Comparison of ENCODE assay signal across 29 cellular contexts in genomic region chr6:13346245-13346644, GRCh38.
"Had no signal": no experiment of that assay in that cellular context is flagged by ENCODE, and none has a peak within 500 bp of the region (broad histone marks: within the 10 kb centered on the region; RNA-seq: fewer than 3 reads in every experiment).

No MANE protein-coding gene starts in this region.

- H3K4me2 ChIP-seq: neural progenitor cell had no signal

- H3K27ac Mint-ChIP-seq: natural killer cell; nephron; neural progenitor cell; progenitor cell of endocrine pancreas; stimulated activated effector memory CD8-positive, alpha-beta T cell treated with anti-CD3 and anti-CD28 coated beads, Interleukin-12 subunit alpha, Interleukin-12 subunit beta, amount 100 ng/mL, for 72 hours; stimulated activated naive CD8-positive, alpha-beta T cell treated with anti-CD3 and anti-CD28 coated beads, Interleukin-15, amount 100 ng/mL, for 72 hours; type B pancreatic cell had no signal

- H3K4me1 ChIP-seq: parathyroid adenoma, psoas muscle, right lobe of liver, sigmoid colon, testis, transverse colon, upper lobe of right lung, uterus had no signal

- H3K27me3 Mint-ChIP-seq: type B pancreatic cell had no signal

- H3K27me3 ChIP-seq: neural progenitor cell, ovary, right lobe of liver, sigmoid colon, suprapubic skin, testis, tibial artery, transverse colon, upper lobe of right lung, uterus had no signal

- DNase-seq: natural killer cell; occipital lobe; ovary; posterior cingulate gyrus; psoas muscle; right cardiac atrium; right lobe of liver; sigmoid colon; small intestine; stimulated activated CD4-positive, alpha-beta T cell treated with anti-CD3 and anti-CD28 coated beads, Interleukin-15, amount 100 ng/mL, for 24 hours; stimulated activated CD4-positive, alpha-beta T cell treated with anti-CD3 and anti-CD28 coated beads, Interleukin-2, amount 100 ng/mL, for 24 hours; stimulated activated CD4-positive, alpha-beta T cell treated with anti-CD3 and anti-CD28 coated beads, Interleukin-2, amount 100 ng/mL, for 48 hours; stimulated activated CD4-positive, alpha-beta T cell treated with anti-CD3 and anti-CD28 coated beads, Interleukin-4, amount 100 ng/mL, for 24 hours; stimulated activated naive CD4-positive, alpha-beta T cell; stimulated activated naive CD8-positive, alpha-beta T cell treated with anti-CD3 and anti-CD28 coated beads, Interleukin-15, amount 100 ng/mL, for 72 hours; stimulated activated naive CD8-positive, alpha-beta T cell treated with anti-CD3 and anti-CD28 coated beads, Interleukin-15, Interleukin-2, amounts not matched to agents 100 U/mL and 50 U/mL, for 24 hours; substantia nigra; testis; tibial artery; transverse colon; upper lobe of right lung; uterus had no signal

- H3K4me3 Mint-ChIP-seq: natural killer cell; nephron; neural progenitor cell; stimulated activated effector memory CD8-positive, alpha-beta T cell treated with anti-CD3 and anti-CD28 coated beads, Interleukin-12 subunit alpha, Interleukin-12 subunit beta, amount 100 ng/mL, for 72 hours; stimulated activated naive CD8-positive, alpha-beta T cell treated with anti-CD3 and anti-CD28 coated beads, Interleukin-15, amount 100 ng/mL, for 72 hours; type B pancreatic cell had no signal

- H2AFZ ChIP-seq: neural progenitor cell, parathyroid adenoma had no signal

- H3K9me3 Mint-ChIP-seq: stimulated activated effector memory CD8-positive, alpha-beta T cell treated with anti-CD3 and anti-CD28 coated beads, Interleukin-12 subunit alpha, Interleukin-12 subunit beta, amount 100 ng/mL, for 72 hours had no signal

- ATAC-seq: natural killer cell; psoas muscle; right cardiac atrium; right lobe of liver; stimulated activated effector memory CD8-positive, alpha-beta T cell treated with anti-CD3 and anti-CD28 coated beads, Interleukin-12 subunit alpha, Interleukin-12 subunit beta, amount 100 ng/mL, for 72 hours; stimulated activated naive CD8-positive, alpha-beta T cell treated with anti-CD3 and anti-CD28 coated beads, Interleukin-15, amount 100 ng/mL, for 72 hours; stimulated activated naive CD8-positive, alpha-beta T cell treated with anti-CD3 and anti-CD28 coated beads, Interleukin-15, Interleukin-2, amounts not matched to agents 100 U/mL and 50 U/mL, for 24 hours; upper lobe of right lung had no signal

- H3K79me2 ChIP-seq: parathyroid adenoma had no signal

- H3K36me3 Mint-ChIP-seq: natural killer cell; neural progenitor cell; stimulated activated effector memory CD8-positive, alpha-beta T cell treated with anti-CD3 and anti-CD28 coated beads, Interleukin-12 subunit alpha, Interleukin-12 subunit beta, amount 100 ng/mL, for 72 hours; type B pancreatic cell had no signal

- H3K4me3 ChIP-seq: neural progenitor cell, ovary, psoas muscle, right lobe of liver, sigmoid colon, suprapubic skin, testis, tibial artery, transverse colon, upper lobe of right lung, uterus had no signal

- H3K4me1 Mint-ChIP-seq: natural killer cell; stimulated activated effector memory CD8-positive, alpha-beta T cell treated with anti-CD3 and anti-CD28 coated beads, Interleukin-12 subunit alpha, Interleukin-12 subunit beta, amount 100 ng/mL, for 72 hours; stimulated activated naive CD8-positive, alpha-beta T cell treated with anti-CD3 and anti-CD28 coated beads, Interleukin-15, amount 100 ng/mL, for 72 hours had no signal

- H3K27ac ChIP-seq: neural progenitor cell, ovary, parathyroid adenoma, psoas muscle, right lobe of liver, sigmoid colon, suprapubic skin, testis, tibial artery, transverse colon, upper lobe of right lung, uterus had no signal

- FAIRE-seq: small intestine had no signal

- H3K36me3 ChIP-seq: neural progenitor cell, ovary, right lobe of liver, sigmoid colon, suprapubic skin, tibial artery, transverse colon, upper lobe of right lung, uterus had no signal
